In genomic region chr18:13412901-13413300, GRCh38 we compare ENCODE assay signal across 16 cellular contexts.
"Had no signal": no experiment of that assay in that cellular context is flagged by ENCODE, and none has a peak within 500 bp of the region (broad histone marks: within the 10 kb centered on the region; RNA-seq: fewer than 3 reads in every experiment).

No MANE protein-coding gene starts in this region.

- H3K4me3 ChIP-seq: esophagus squamous epithelium, pancreas, right lobe of liver, suprapubic skin, thyroid gland, upper lobe of left lung, vagina had no signal

- H3K27me3 ChIP-seq: esophagus squamous epithelium, pancreas, right lobe of liver, suprapubic skin, thyroid gland, upper lobe of left lung, vagina had no signal

- ATAC-seq: pancreas; right lobe of liver; stimulated activated effector memory CD8-positive, alpha-beta T cell treated with anti-CD3 and anti-CD28 coated beads, Interleukin-12 subunit alpha, Interleukin-12 subunit beta, amount 100 ng/mL, for 72 hours; stimulated activated naive CD8-positive, alpha-beta T cell treated with anti-CD3 and anti-CD28 coated beads, Interleukin-15, Interleukin-2, amounts not matched to agents 100 U/mL and 50 U/mL, for 24 hours had no signal

- H3K9me3 ChIP-seq: pancreas, right lobe of liver, suprapubic skin, thyroid gland, vagina had no signal

- H3K36me3 ChIP-seq: esophagus squamous epithelium, pancreas, suprapubic skin, thyroid gland, upper lobe of left lung, vagina had no signal

- H3K4me1 ChIP-seq: pancreas had no signal

- DNase-seq: esophagus squamous epithelium; foreskin fibroblast; immature natural killer cell; mesendoderm; naive B cell; occipital lobe; pancreas; right lobe of liver; stimulated activated CD4-positive, alpha-beta T cell treated with anti-CD3 and anti-CD28 coated beads, Interleukin-4, amount 100 ng/mL, for 1 hour; stimulated activated CD8-positive, alpha-beta memory T cell treated with anti-CD3 and anti-CD28 coated beads, Interleukin-4, amount 100 ng/mL, for 48 hours; stimulated activated naive CD8-positive, alpha-beta T cell treated with anti-CD3 and anti-CD28 coated beads, Interleukin-15, Interleukin-2, amounts not matched to agents 100 U/mL and 50 U/mL, for 24 hours; thyroid gland; upper lobe of left lung had no signal

- H3K27ac ChIP-seq: esophagus squamous epithelium, pancreas, right lobe of liver, suprapubic skin, thyroid gland, upper lobe of left lung, vagina had no signal
